In genomic region chr1:205856433-205856832, GRCh38 we compare ENCODE assay signal across 27 cellular contexts. TPM values are rescaled to one million over a fixed set of nuclear protein-coding genes. Genes with fewer than 3 reads are reported as not detected.
"Had no signal": no experiment of that assay in that cellular context is flagged by ENCODE, and none has a peak within 500 bp of the region (broad histone marks: within the 10 kb centered on the region; RNA-seq: fewer than 3 reads in every experiment).

No MANE protein-coding gene starts in this region.

- H3K4me1 ChIP-seq: suprapubic skin, testis, thyroid gland, tibial artery, tibial nerve, transverse colon, upper lobe of right lung, uterus, vagina had no signal

- H3K4me3 ChIP-seq: stomach, suprapubic skin, testis, thoracic aorta, thyroid gland, tibial artery, tibial nerve, transverse colon, upper lobe of left lung, upper lobe of right lung, uterus, vagina had no signal

- H3K27me3 ChIP-seq: stomach, suprapubic skin, testis, thyroid gland, tibial artery, tibial nerve, transverse colon, upper lobe of left lung, upper lobe of right lung, uterus, vagina had no signal

- H3K36me3 ChIP-seq: stomach, suprapubic skin, thoracic aorta, thyroid gland, transverse colon, upper lobe of left lung, upper lobe of right lung, uterus, vagina had no signal

- FAIRE-seq: urothelium cell line had no signal

- H3K9me3 ChIP-seq: suprapubic skin, testis, thyroid gland, tibial artery, transverse colon, upper lobe of right lung, uterus, vagina had no signal

- DNase-seq: stimulated activated CD4-positive, alpha-beta T cell treated with anti-CD3 and anti-CD28 coated beads, Interleukin-2, amount 100 ng/mL, for 48 hours; stimulated activated CD4-positive, alpha-beta T cell treated with anti-CD3 and anti-CD28 coated beads, Interleukin-4, amount 100 ng/mL, for 1 hour; stimulated activated CD4-positive, alpha-beta T cell treated with anti-CD3 and anti-CD28 coated beads, Interleukin-4, amount 100 ng/mL, for 24 hours; stimulated activated CD4-positive, alpha-beta T cell treated with anti-CD3 and anti-CD28 coated beads, Interleukin-4, amount 100 ng/mL, for 4 hours; stimulated activated CD8-positive, alpha-beta memory T cell treated with anti-CD3 and anti-CD28 coated beads, Interleukin-4, amount 100 ng/mL, for 48 hours; stimulated activated naive B cell treated with anti-CD40 and anti-IgM and Interleukin-4, amounts not matched to agents 10 μg/mL and 1 μg/mL and 100 μg/mL, for 72 hours; stimulated activated naive CD4-positive, alpha-beta T cell; stimulated activated naive CD4-positive, alpha-beta T cell treated with Interleukin-2 at 50 U/mL for 16 hours; stimulated activated naive CD8-positive, alpha-beta T cell treated with anti-CD3 and anti-CD28 coated beads, Interleukin-15, amount 100 ng/mL, for 72 hours; stimulated activated naive CD8-positive, alpha-beta T cell treated with anti-CD3 and anti-CD28 coated beads, Interleukin-15, Interleukin-2, amounts not matched to agents 100 U/mL and 50 U/mL, for 24 hours; stomach; substantia nigra; testis; thyroid gland; tibial artery; transverse colon; trophoblast cell; upper lobe of left lung; upper lobe of right lung; uterus had no signal

- ATAC-seq: stimulated activated effector memory CD8-positive, alpha-beta T cell treated with anti-CD3 and anti-CD28 coated beads, Interleukin-12 subunit alpha, Interleukin-12 subunit beta, amount 100 ng/mL, for 72 hours; stimulated activated memory B cell treated with anti-CD40 and anti-IgM and Interleukin-4, amounts not matched to agents 10 μg/mL and 1 μg/mL and 100 μg/mL, for 72 hours; stimulated activated naive B cell treated with anti-CD40 and anti-IgM and Interleukin-4, amounts not matched to agents 10 μg/mL and 1 μg/mL and 100 μg/mL, for 72 hours; stimulated activated naive CD8-positive, alpha-beta T cell treated with anti-CD3 and anti-CD28 coated beads, Interleukin-15, amount 100 ng/mL, for 72 hours; stimulated activated naive CD8-positive, alpha-beta T cell treated with anti-CD3 and anti-CD28 coated beads, Interleukin-15, Interleukin-2, amounts not matched to agents 100 U/mL and 50 U/mL, for 24 hours; upper lobe of right lung had no signal

- H3K27ac ChIP-seq: stomach, suprapubic skin, testis, thoracic aorta, thyroid gland, tibial artery, tibial nerve, transverse colon, upper lobe of left lung, upper lobe of right lung, uterus, vagina had no signal

RNA-seq across cellular contexts. Expression of gene PM20D1, which starts 6.5 kb away (rescaled TPM):
- total RNA-seq: transverse colon, vagina had no signal
